Comparison of ENCODE assay signal across 14 cellular contexts in genomic region chr9:79700607-79701330, GRCh38.
"Had no signal": no experiment of that assay in that cellular context is flagged by ENCODE, and none has a peak within 500 bp of the region (broad histone marks: within the 10 kb centered on the region; RNA-seq: fewer than 3 reads in every experiment).

No MANE protein-coding gene starts in this region.

- H3K4me1 ChIP-seq: gastroesophageal sphincter, pancreas had no signal

- DNase-seq: activated CD4-positive, alpha-beta T cell treated with anti-CD3 and anti-CD28 coated beads, Interleukin-2, amount 50 U/mL, for 1 hour; activated naive CD4-positive, alpha-beta T cell; activated naive CD8-positive, alpha-beta T cell treated with anti-CD3 and anti-CD28 coated beads, Interleukin-2, amount 10 ng/mL, durations not matched to agents 7 days and 5 days; anterior cingulate cortex; heart right ventricle; islet precursor cell; pancreas; stimulated activated CD4-positive, alpha-beta T cell treated with anti-CD3 and anti-CD28 coated beads, Interleukin-2, amount 100 ng/mL, for 48 hours; T-helper 9 cell had no signal

- H3K4me3 ChIP-seq: gastroesophageal sphincter, heart right ventricle, pancreas had no signal

- H3K27me3 Mint-ChIP-seq: naive B cell; stimulated activated memory B cell treated with anti-CD40 and anti-IgM and Interleukin-4, amounts not matched to agents 10 μg/mL and 1 μg/mL and 100 μg/mL, for 72 hours had no signal

- H3K27ac Mint-ChIP-seq: activated naive CD8-positive, alpha-beta T cell treated with anti-CD3 and anti-CD28 coated beads, Interleukin-2, amount 10 ng/mL, durations not matched to agents 7 days and 5 days; activated T-helper 1 cell treated with anti-CD3 and anti-CD28 coated beads, Interleukin-12 subunit alpha, Interleukin-12 subunit beta, Interleukin-2, Interleukin-4 antibody, amounts not matched to agents 30 ng/mL and 10 ng/mL and 1 ng/mL, durations not matched to agents 14 hours and 24 hours and 36 hours had no signal

- ATAC-seq: activated CD4-positive, CD25-positive, alpha-beta regulatory T cell treated with anti-CD3 and anti-CD28 coated beads, Interleukin-2, amount 50 U/mL, for 24 hours; stimulated activated memory B cell treated with anti-CD40 and anti-IgM and Interleukin-4, amounts not matched to agents 10 μg/mL and 1 μg/mL and 100 μg/mL, for 72 hours had no signal

- H3K36me3 ChIP-seq: pancreas had no signal

- H3K27me3 ChIP-seq: gastroesophageal sphincter, heart right ventricle, pancreas had no signal

- H3K4me3 Mint-ChIP-seq: activated naive CD8-positive, alpha-beta T cell treated with anti-CD3 and anti-CD28 coated beads, Interleukin-2, amount 10 ng/mL, durations not matched to agents 7 days and 5 days; activated T-helper 1 cell treated with anti-CD3 and anti-CD28 coated beads, Interleukin-12 subunit alpha, Interleukin-12 subunit beta, Interleukin-2, Interleukin-4 antibody, amounts not matched to agents 30 ng/mL and 10 ng/mL and 1 ng/mL, durations not matched to agents 14 hours and 24 hours and 36 hours; stimulated activated memory B cell treated with anti-CD40 and anti-IgM and Interleukin-4, amounts not matched to agents 10 μg/mL and 1 μg/mL and 100 μg/mL, for 72 hours had no signal

- H3K27ac ChIP-seq: gastroesophageal sphincter, heart right ventricle, pancreas had no signal

- H3K9me3 ChIP-seq: gastroesophageal sphincter, heart right ventricle, pancreas had no signal

- H3K9me3 Mint-ChIP-seq: activated naive CD8-positive, alpha-beta T cell treated with anti-CD3 and anti-CD28 coated beads, Interleukin-2, amount 10 ng/mL, durations not matched to agents 7 days and 5 days; activated T-helper 1 cell treated with anti-CD3 and anti-CD28 coated beads, Interleukin-12 subunit alpha, Interleukin-12 subunit beta, Interleukin-2, Interleukin-4 antibody, amounts not matched to agents 30 ng/mL and 10 ng/mL and 1 ng/mL, durations not matched to agents 14 hours and 24 hours and 36 hours; naive B cell; stimulated activated memory B cell treated with anti-CD40 and anti-IgM and Interleukin-4, amounts not matched to agents 10 μg/mL and 1 μg/mL and 100 μg/mL, for 72 hours had no signal
